ENCODE assay signal across 22 cellular contexts in the genomic region with DNA sequence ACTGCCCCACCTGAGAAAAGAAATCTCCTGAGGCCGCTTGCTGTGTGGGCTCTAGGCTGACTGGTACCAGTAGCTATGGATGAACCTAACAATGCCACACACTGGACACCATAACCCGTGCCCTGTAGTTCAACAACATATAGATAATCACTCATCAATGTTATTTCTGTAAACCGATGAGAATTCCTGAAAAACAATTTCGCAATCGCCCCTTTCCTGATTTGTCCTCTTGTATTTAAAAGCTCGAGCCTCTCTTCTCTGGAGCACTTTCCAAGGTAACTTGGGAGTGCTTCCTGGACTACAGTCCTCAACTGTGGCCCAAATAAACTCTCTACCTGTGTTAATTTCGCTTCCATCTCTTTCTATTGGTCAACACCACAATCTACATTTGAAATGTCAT. TPM values are rescaled to one million over a fixed set of nuclear protein-coding genes. Genes with fewer than 3 reads are reported as not detected.
A peak's percentile ranks its signal among the peaks of the same experiment; 100 is the strongest.
DNase-seq lines count a peak whose midpoint lies in the region; ATAC-seq, FAIRE-seq and TF ChIP-seq lines count a peak whose summit lies in the region.
"Had no signal": no experiment of that assay in that cellular context is flagged by ENCODE, and none has a peak within 500 bp of the region (broad histone marks: within the 10 kb centered on the region; RNA-seq: fewer than 3 reads in every experiment).

No MANE protein-coding gene starts in this region.

- H3K27me3 ChIP-seq in CD4-positive, CD25-positive, alpha-beta regulatory T cell (ENCODE audit: control insufficient read depth, insufficient read depth, low read length), result no peaks in the 10 kb centered on the region
- peaks cover 0 to 27% of the 10 kb centered on the region in 2 donors for H3K27me3 ChIP-seq in tibial artery

- H3K4me1 ChIP-seq in A549 (peaks cover 18% of the 10 kb centered on the region), tibial artery (peaks cover 0 to 11% (median 0%) of the 10 kb centered on the region in 4 donors)
- H3K4me1 ChIP-seq in CD4-positive, CD25-positive, alpha-beta regulatory T cell (ENCODE audit: control insufficient read depth, insufficient read depth, low read length, poor library complexity, severe bottlenecking), result peaks cover 32% of the 10 kb centered on the region

- peaks cover 14 to 52% (median 25%) of the 10 kb centered on the region in 4 donors for H3K4me1 Mint-ChIP-seq in CD4-positive, CD25-positive, alpha-beta regulatory T cell
- H3K4me1 Mint-ChIP-seq in T-helper 17 cell, result peaks cover 18% of the 10 kb centered on the region

- no peak for FAIRE-seq in A549 (lab: Jason Lieb, UNC)
- FAIRE-seq in GM12891 (lab: Jason Lieb, UNC), result no peak
- FAIRE-seq: A204.1 had no signal

- no peak for TF ChIP-seq RAD21 in A549 (conservative IDR thresholded peaks at IDR 0.05 in 1 of 2, IDR thresholded peaks at IDR 0.05 in 1 of 2)

- intact Hi-C loops in tibial artery (cut with DNase I; ENCODE audit: low total_unique reads), result no loop called here

- H3K36me3 ChIP-seq in CD4-positive, CD25-positive, alpha-beta regulatory T cell (ENCODE audit: control insufficient read depth, insufficient read depth, low read length), result no peaks in the 10 kb centered on the region
- H3K36me3 ChIP-seq in tibial artery, result no peaks in the 10 kb centered on the region

- TF ChIP-seq POLR2A in A549 (IDR thresholded peaks at IDR 0.05; ENCODE audit: low read length) (no peak), GM12891 (IDR thresholded peaks at IDR 0.05; ENCODE audit: low read depth, low read length) (no peak)

- H3K27ac Mint-ChIP-seq in CD4-positive, CD25-positive, alpha-beta regulatory T cell, result peak overlapping the region in 2 of 3 donors; percentile 62 to 89
- peak overlapping the region; percentile 57 for H3K27ac Mint-ChIP-seq in T-helper 17 cell
- H3K27ac Mint-ChIP-seq: H9, HFFc6 had no signal

- no peak overlapping the region for H3K4me2 ChIP-seq in A549
- H3K4me2 ChIP-seq: SK-N-SH had no signal

- H3K27ac ChIP-seq in A549 (no peak overlapping the region), tibial artery (no peak overlapping the region)
- no peak overlapping the region for H3K27ac ChIP-seq in CD4-positive, CD25-positive, alpha-beta regulatory T cell (ENCODE audit: insufficient read depth, low read length, poor library complexity, severe bottlenecking)
- H3K27ac ChIP-seq: C4-2B had no signal

- TF ChIP-seq CTCF in A549 (IDR thresholded peaks at IDR 0.05), result no peak
- no peak for TF ChIP-seq CTCF in tibial artery (IDR thresholded peaks at IDR 0.05)

- H3K27me3 Mint-ChIP-seq in CD4-positive, CD25-positive, alpha-beta regulatory T cell, result peaks cover 9% of the 10 kb centered on the region
- no peaks in the 10 kb centered on the region for H3K27me3 Mint-ChIP-seq in T-helper 17 cell

- TF ChIP-seq EP300 in A549 (IDR thresholded peaks at IDR 0.05), result no peak

- H3K9me3 Mint-ChIP-seq in CD4-positive, CD25-positive, alpha-beta regulatory T cell, result peaks cover 0 to 11% (median 5%) of the 10 kb centered on the region in 7 donors

- POLR2A ChIA-PET in A549 (lab: Yijun Ruan, JAX), result no interaction called here

- H3K4me3 ChIP-seq in A549 (no peak overlapping the region), tibial artery (no peak overlapping the region)
- no peak overlapping the region for H3K4me3 ChIP-seq in CD4-positive, CD25-positive, alpha-beta regulatory T cell (ENCODE audit: low read depth, low read length)

- CTCF ChIA-PET in A549 (lab: Yijun Ruan, JAX), result interaction anchor here (1.5 to 2.1 kb wide), 2 partner anchors 9 to 35 kb away, joined by 5 to 9 read pairs; no protein-coding TSS in a partner anchor

- H3K9me3 ChIP-seq in A549 (peaks cover 3% of the 10 kb centered on the region; the same call in 2 of the 3 replicates), T-helper 17 cell (ENCODE audit: control insufficient read depth, low read length, poor library complexity, severe bottlenecking) (no peaks in the 10 kb centered on the region), tibial artery (no peaks in the 10 kb centered on the region)
- peaks cover 0 to 10% of the 10 kb centered on the region in 2 experiments for H3K9me3 ChIP-seq in CD4-positive, CD25-positive, alpha-beta regulatory T cell (ENCODE audit: control insufficient read depth in 2 of 2, low read length in 2 of 2)
- H3K9me3 ChIP-seq: SK-N-SH had no signal

- H3K4me3 Mint-ChIP-seq in CD4-positive, CD25-positive, alpha-beta regulatory T cell, result peak overlapping the region in 1 of 4 donors; percentile 47
- H3K4me3 Mint-ChIP-seq in T-helper 17 cell, result no peak overlapping the region
- H3K4me3 Mint-ChIP-seq: H9, HFFc6 had no signal

- no peak for DNase-seq in A549 (ENCODE audit: low read depth in 1 of 2, low spot score in 1 of 2)
- no peak for DNase-seq in CD4-positive, CD25-positive, alpha-beta regulatory T cell
- DNase-seq in T-helper 17 cell, result no peak
- peak; percentile 27 for DNase-seq in islet precursor cell
- DNase-seq in tibial artery, result no peak
- no peak for DNase-seq in GM12891 (ENCODE audit: insufficient read length, low spot score)
- DNase-seq in NCI-H2171 treated with DMSO at 0.1 percent for 48 hours (lab: John Stamatoyannopoulos, UW), result no peak
- DNase-seq: AML-193, H9, HFFc6, Kasumi-1, NCI-H1092 treated with DMSO at 0.1 percent for 48 hours, NCI-H1436, NCI-H187, NCI-H2081 treated with DMSO at 0.1 percent for 48 hours, NCI-H524, NCI-H748 treated with DMSO at 0.1 percent for 48 hours, PC-3, SK-N-SH had no signal

- peaks cover 4% of the 10 kb centered on the region for H3K36me3 Mint-ChIP-seq in CD4-positive, CD25-positive, alpha-beta regulatory T cell
- no peaks in the 10 kb centered on the region for H3K36me3 Mint-ChIP-seq in T-helper 17 cell (ENCODE audit: low read depth)

- ATAC-seq in A549 (no peak), T-helper 17 cell (no peak), HG02852 (IDR thresholded peaks at IDR 0.05; ENCODE audit: unreplicated experiment) (no peak)
- ATAC-seq in CD4-positive, CD25-positive, alpha-beta regulatory T cell (ENCODE audit: low read depth in 2 of 2), result no peak
- ATAC-seq: PC-3 had no signal

- WGBS in A549 (ENCODE audit: missing lambda C conversion rate), result 69% methylated on average over 7 of the region's 7 CpGs

TF ChIP-seq in A549, 52 proteins besides CTCF, POLR2A, EP300 and RAD21:
- TF ChIP-seq, protein P1, sequence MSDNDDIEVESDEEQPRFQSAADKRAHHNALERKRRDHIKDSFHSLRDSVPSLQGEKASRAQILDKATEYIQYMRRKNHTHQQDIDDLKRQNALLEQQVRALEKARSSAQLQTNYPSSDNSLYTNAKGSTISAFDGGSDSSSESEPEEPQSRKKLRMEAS (IDR thresholded peaks at IDR 0.05), result no peak
- peak; percentile 30 to 74; a peak in 3 of 4 replicates for TF ChIP-seq CEBPB (IDR thresholded peaks at IDR 0.05)

TF ChIP-seq in GM12891, 5 proteins besides CTCF, POLR2A, EP300 and RAD21:
- TF ChIP-seq TAF1 (IDR thresholded peaks at IDR 0.05; ENCODE audit: low read depth, low read length) (no peak), SPI1 (IDR thresholded peaks at IDR 0.05; ENCODE audit: low read depth, low read length) (no peak), POU2F2 (IDR thresholded peaks at IDR 0.05; ENCODE audit: low read depth, low read length) (no peak), PAX5 (IDR thresholded peaks at IDR 0.05; ENCODE audit: insufficient read depth, low read length, severe bottlenecking) (no peak), POLR2AphosphoS5 (IDR thresholded peaks at IDR 0.05; ENCODE audit: low read depth, low read length) (no peak)

RNA-seq across cellular contexts. Expression of gene PPP2R5C, which starts 26.1 kb away (rescaled TPM):
- polyA plus RNA-seq in A549 (2011; rRNA removed), result 133 and 150 TPM in 2 replicates
- polyA plus RNA-seq in A549 (2012; cell fraction: cytosol; rRNA removed), result 38.6 and 39.4 TPM in 2 replicates
- polyA plus RNA-seq in A549 (2012; cell fraction: nucleus; rRNA removed), result 30.7 and 45.7 TPM in 2 replicates
- polyA plus RNA-seq in A549 (2017; fragmentation: RNase III; extraction: RNeasy Plus Mini Kit Qiagen cat#74134 plus additional on column Dnase treatment), result 73.7 to 75.3 TPM (median 74.8 TPM) in 3 replicates
- polyA minus RNA-seq in A549 (2011; rRNA and poly(A)+ RNA removed), result 85.5 and 89.5 TPM in 2 replicates
- total RNA-seq in CD4-positive, CD25-positive, alpha-beta regulatory T cell, result 650 TPM
- polyA plus RNA-seq in CD4-positive, CD25-positive, alpha-beta regulatory T cell, result 100 to 1,000 TPM; 244 to 294 (median 270) TPM
- total RNA-seq in T-helper 17 cell, result 100 to 1,000 TPM; 516 to 530 TPM
- polyA plus RNA-seq in GM12891 (2012; ENCODE audit: low read depth, missing spikeins), result 87.1 TPM
